22 cellular contexts compared by ENCODE assay signal in the genomic region with DNA sequence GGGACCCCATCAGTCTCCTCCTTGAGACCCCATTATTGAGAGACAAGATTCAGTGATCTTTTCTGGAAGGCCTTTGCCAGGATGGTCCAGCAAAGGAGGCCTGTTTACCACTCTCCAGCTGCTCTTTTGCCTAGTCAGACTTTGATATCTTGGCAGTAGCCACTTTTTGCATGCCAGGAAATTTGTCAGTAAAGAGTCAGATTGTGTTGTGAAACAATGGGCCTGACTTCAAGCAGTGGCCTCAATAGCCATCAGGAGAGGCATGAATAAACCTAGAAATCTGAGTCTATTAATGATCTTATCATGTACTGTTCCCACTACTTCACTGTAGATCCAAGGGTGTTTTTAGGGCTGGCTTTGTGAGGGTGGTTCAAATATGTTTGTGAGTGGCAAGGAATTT.
DNase-seq lines count a peak whose midpoint lies in the region; ATAC-seq, FAIRE-seq and TF ChIP-seq lines count a peak whose summit lies in the region.
"Had no signal": no experiment of that assay in that cellular context is flagged by ENCODE, and none has a peak within 500 bp of the region (broad histone marks: within the 10 kb centered on the region; RNA-seq: fewer than 3 reads in every experiment).

No MANE protein-coding gene starts in this region.

- no peaks in the 10 kb centered on the region for H3K9me1 ChIP-seq in IMR-90 (ENCODE audit: insufficient read depth, low read length)

- no peak overlapping the region for H3K9ac ChIP-seq in IMR-90 (ENCODE audit: low read depth, low read length)

- H3K27ac ChIP-seq in IMR-90 (ENCODE audit: insufficient read depth, low read length): no peak overlapping the region
- H3K27ac ChIP-seq: hepatocyte, testis had no signal

- H3K4me3 ChIP-seq in IMR-90 (ENCODE audit: insufficient read depth, low read depth, low read length): no peak overlapping the region
- no peak overlapping the region for H3K4me3 ChIP-seq in astrocyte of the cerebellum (ENCODE audit: low read depth, low read length)
- no peak overlapping the region for H3K4me3 ChIP-seq in skeletal muscle cell (ENCODE audit: low read depth, low read length)
- H3K4me3 ChIP-seq: hepatocyte, testis had no signal

- no peak for FAIRE-seq in RCC 7860 (lab: Jason Lieb, UNC)

- H2AK5ac ChIP-seq in IMR-90 (ENCODE audit: low read depth, low read length): no peak overlapping the region

- H4K91ac ChIP-seq in IMR-90 (ENCODE audit: insufficient read depth, low read depth, low read length): no peak overlapping the region

- H3K36me3 ChIP-seq in IMR-90 (ENCODE audit: control insufficient read depth, insufficient read depth, low read length): no peaks in the 10 kb centered on the region

- no peak for TF ChIP-seq POLR2A in IMR-90 (IDR thresholded peaks at IDR 0.05; ENCODE audit: low read depth, low read length)

- DNase-seq in IMR-90 (no peak), astrocyte of the cerebellum (ENCODE audit: low read depth) (peak; percentile 1), left ventricle myocardium superior (no peak), skeletal muscle cell (ENCODE audit: low read depth) (peak; percentile 2), NCI-H748 treated with DMSO at 0.1 percent for 48 hours (lab: John Stamatoyannopoulos, UW) (no peak), T-helper 17 cell (no peak), RCC 7860 (ENCODE audit: low spot score) (no peak)
- DNase-seq: activated CD4-positive, alpha-beta T cell treated with anti-CD3 and anti-CD28 coated beads for 4 hours; activated CD8-positive, alpha-beta memory T cell treated with anti-CD3 and anti-CD28 coated beads, Interleukin-2, amount 10 ng/mL, durations not matched to agents 7 days and 5 days; CD8-positive, alpha-beta memory T cell; DND-41; effector memory CD4-positive, alpha-beta T cell; HFFc6; KBM-7; kidney glomerular epithelial cell; NCI-H187 treated with DMSO at 0.1 percent for 48 hours; NK-92 treated with Interleukin-12 subunit alpha and Interleukin-12 subunit beta, amount 100 ng/mL, for 24 hours; stimulated activated CD4-positive, alpha-beta T cell treated with anti-CD3 and anti-CD28 coated beads, Interleukin-15, amount 100 ng/mL, for 24 hours; testis had no signal

- H2BK20ac ChIP-seq in IMR-90 (ENCODE audit: low read depth, low read length): no peak overlapping the region

- no peak overlapping the region for H4K5ac ChIP-seq in IMR-90 (ENCODE audit: low read depth, low read length)

- H3K36me3 Mint-ChIP-seq in T-helper 17 cell (ENCODE audit: low read depth): no peaks in the 10 kb centered on the region
- H3K36me3 Mint-ChIP-seq: activated CD8-positive, alpha-beta memory T cell treated with anti-CD3 and anti-CD28 coated beads, Interleukin-2, amount 10 ng/mL, durations not matched to agents 7 days and 5 days; CD8-positive, alpha-beta memory T cell; stimulated activated effector memory CD8-positive, alpha-beta T cell treated with anti-CD3 and anti-CD28 coated beads, Interleukin-12 subunit alpha, Interleukin-12 subunit beta, amount 100 ng/mL, for 72 hours had no signal

- H3K79me1 ChIP-seq in IMR-90 (ENCODE audit: low read depth in 1 of 2, low read length in 2 of 2): no peaks in the 10 kb centered on the region

- POLR2A ChIA-PET in IMR-90 (lab: Charles Lee; ENCODE audit: unreplicated experiment): no interaction called here

- no peaks in the 10 kb centered on the region for H4K20me1 ChIP-seq in IMR-90 (ENCODE audit: insufficient read depth, low read length)

- ATAC-seq in IMR-90 (ENCODE audit: low read depth): no peak
- peak; percentile 78 for ATAC-seq in left ventricle myocardium superior
- no peak for ATAC-seq in T-helper 17 cell
- ATAC-seq: activated CD8-positive, alpha-beta memory T cell treated with anti-CD3 and anti-CD28 coated beads, Interleukin-2, amount 10 ng/mL, durations not matched to agents 7 days and 5 days; stimulated activated effector memory CD8-positive, alpha-beta T cell treated with anti-CD3 and anti-CD28 coated beads, Interleukin-12 subunit alpha, Interleukin-12 subunit beta, amount 100 ng/mL, for 72 hours had no signal

- TF ChIP-seq RAD21 in IMR-90 (IDR thresholded peaks at IDR 0.05; ENCODE audit: low read length): no peak

- H3K4ac ChIP-seq in IMR-90 (ENCODE audit: low read depth, low read length): no peak overlapping the region

- H2BK120ac ChIP-seq in IMR-90 (ENCODE audit: low read depth, low read length): no peak overlapping the region

- in situ Hi-C loops in IMR-90 (cut with MboI; ENCODE audit: low sequenced_read_pairs): no loop called here
- in situ Hi-C loops in astrocyte of the cerebellum (cut with HindIII; ENCODE audit: low sequenced_read_pairs): no loop called here

- no peaks in the 10 kb centered on the region for H3K27me3 Mint-ChIP-seq in T-helper 17 cell
- H3K27me3 Mint-ChIP-seq: activated CD8-positive, alpha-beta memory T cell treated with anti-CD3 and anti-CD28 coated beads, Interleukin-2, amount 10 ng/mL, durations not matched to agents 7 days and 5 days; CD8-positive, alpha-beta memory T cell had no signal

- H3K4me3 Mint-ChIP-seq in T-helper 17 cell: no peak overlapping the region
- H3K4me3 Mint-ChIP-seq: activated CD8-positive, alpha-beta memory T cell treated with anti-CD3 and anti-CD28 coated beads, Interleukin-2, amount 10 ng/mL, durations not matched to agents 7 days and 5 days; CD8-positive, alpha-beta memory T cell; HFFc6; stimulated activated effector memory CD8-positive, alpha-beta T cell treated with anti-CD3 and anti-CD28 coated beads, Interleukin-12 subunit alpha, Interleukin-12 subunit beta, amount 100 ng/mL, for 72 hours had no signal

- intact Hi-C loops in IMR-90 (cut with micrococcal nuclease) (no loop called here), left ventricle myocardium superior (cut with micrococcal nuclease) (no loop called here)

- H2AFZ ChIP-seq in IMR-90 (replicated peaks; ENCODE audit: low read length, poor library complexity): no peak overlapping the region
- H2AFZ ChIP-seq: hepatocyte had no signal

- H3K27me3 ChIP-seq in IMR-90 (ENCODE audit: control insufficient read depth, insufficient read depth, low read length): no peaks in the 10 kb centered on the region
- H3K27me3 ChIP-seq: hepatocyte, testis had no signal

- no peak overlapping the region for H3K23ac ChIP-seq in IMR-90 (ENCODE audit: low read depth, low read length)

- H4K8ac ChIP-seq in IMR-90 (ENCODE audit: low read depth in 2 of 2, low read length in 2 of 2): no peak overlapping the region

- H2AK9ac ChIP-seq in IMR-90 (replicated peaks; ENCODE audit: low read depth, low read length, poor library complexity): peak overlapping the region; percentile 48

- H3K4me1 Mint-ChIP-seq in T-helper 17 cell: no peaks in the 10 kb centered on the region
- H3K4me1 Mint-ChIP-seq: activated CD8-positive, alpha-beta memory T cell treated with anti-CD3 and anti-CD28 coated beads, Interleukin-2, amount 10 ng/mL, durations not matched to agents 7 days and 5 days; CD8-positive, alpha-beta memory T cell; stimulated activated effector memory CD8-positive, alpha-beta T cell treated with anti-CD3 and anti-CD28 coated beads, Interleukin-12 subunit alpha, Interleukin-12 subunit beta, amount 100 ng/mL, for 72 hours had no signal

- H2BK5ac ChIP-seq in IMR-90 (ENCODE audit: low read depth, low read length, poor library complexity, severe bottlenecking): no peak overlapping the region

- TF ChIP-seq CTCF in IMR-90 (conservative IDR thresholded peaks at IDR 0.05; ENCODE audit: low read depth, low read length) (no peak), astrocyte of the cerebellum (IDR thresholded peaks at IDR 0.05; ENCODE audit: low read depth, low read length, missing control alignments) (no peak)

- CTCF ChIA-PET in IMR-90 (lab: Yijun Ruan, JAX): no interaction called here

- no peak overlapping the region for H3K14ac ChIP-seq in IMR-90 (replicated peaks; ENCODE audit: low read depth, low read length)

- H3K56ac ChIP-seq in IMR-90 (ENCODE audit: extremely low read depth, insufficient read depth, low read length): no peak overlapping the region

- 0 out of 2 replicates have a peak, but pooled peaks cover 3% of the 10 kb centered on the region for H3K9me3 ChIP-seq in IMR-90 (ENCODE audit: control insufficient read depth, insufficient read depth, low read length)
- peaks cover 3% of the 10 kb centered on the region for H3K9me3 ChIP-seq in T-helper 17 cell (ENCODE audit: control insufficient read depth, low read length, poor library complexity, severe bottlenecking)
- H3K9me3 ChIP-seq: testis had no signal

- H2BK15ac ChIP-seq in IMR-90 (ENCODE audit: low read depth, low read length): no peak overlapping the region

- H3K4me1 ChIP-seq in IMR-90 (ENCODE audit: control insufficient read depth, insufficient read depth, low read length): no peaks in the 10 kb centered on the region
- H3K4me1 ChIP-seq: testis had no signal

- no peak overlapping the region for H3K18ac ChIP-seq in IMR-90 (ENCODE audit: low read depth, low read length)

- no TSS peak for BruUV-seq in IMR-90 (replicated peaks; lab: Mats Ljungman, UMichigan)

- H3K4me2 ChIP-seq in IMR-90 (ENCODE audit: low read depth, low read length): no peak overlapping the region
- H3K4me2 ChIP-seq: hepatocyte had no signal

- no peak overlapping the region for H3K27ac Mint-ChIP-seq in T-helper 17 cell
- H3K27ac Mint-ChIP-seq: activated CD8-positive, alpha-beta memory T cell treated with anti-CD3 and anti-CD28 coated beads, Interleukin-2, amount 10 ng/mL, durations not matched to agents 7 days and 5 days; activated T-helper 2 cell treated with anti-CD3 and anti-CD28 coated beads, Interferon-gamma antibody, Interleukin-2, Interleukin-4, amounts not matched to agents 10 μg/mL and 5 μg/mL and 100 μg/mL, durations not matched to agents 14 hours and 24 hours and 36 hours; HFFc6; stimulated activated effector memory CD8-positive, alpha-beta T cell treated with anti-CD3 and anti-CD28 coated beads, Interleukin-12 subunit alpha, Interleukin-12 subunit beta, amount 100 ng/mL, for 72 hours had no signal

- dilution Hi-C loops in IMR-90 (cut with HindIII; ENCODE audit: low sequenced_read_pairs, unreplicated experiment): no loop called here

TF ChIP-seq in IMR-90, 13 proteins besides CTCF, POLR2A, EP300 and RAD21 (continues in another document):
- TF ChIP-seq RFX5 (IDR thresholded peaks at IDR 0.05; ENCODE audit: low read depth, low read length): no peak
- no peak for TF ChIP-seq BHLHE40 (IDR thresholded peaks at IDR 0.05; ENCODE audit: low read depth, low read length)
- TF ChIP-seq, protein P1, sequence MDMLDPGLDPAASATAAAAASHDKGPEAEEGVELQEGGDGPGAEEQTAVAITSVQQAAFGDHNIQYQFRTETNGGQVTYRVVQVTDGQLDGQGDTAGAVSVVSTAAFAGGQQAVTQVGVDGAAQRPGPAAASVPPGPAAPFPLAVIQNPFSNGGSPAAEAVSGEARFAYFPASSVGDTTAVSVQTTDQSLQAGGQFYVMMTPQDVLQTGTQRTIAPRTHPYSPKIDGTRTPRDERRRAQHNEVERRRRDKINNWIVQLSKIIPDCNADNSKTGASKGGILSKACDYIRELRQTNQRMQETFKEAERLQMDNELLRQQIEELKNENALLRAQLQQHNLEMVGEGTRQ (IDR thresholded peaks at IDR 0.05; ENCODE audit: low read depth, low read length): no peak
- no peak for TF ChIP-seq CEBPB (IDR thresholded peaks at IDR 0.05; ENCODE audit: low read depth, low read length)
- TF ChIP-seq MAFK (IDR thresholded peaks at IDR 0.05; ENCODE audit: low read depth, low read length): no peak
- TF ChIP-seq CHD1 (IDR thresholded peaks at IDR 0.05; ENCODE audit: low read depth, low read length): no peak
- TF ChIP-seq RCOR1 (IDR thresholded peaks at IDR 0.05; ENCODE audit: insufficient replicate concordance, low read length): no peak

Comparison
In these comparisons a context has a peak if more than half of its experiments do, and no peak if none do; other contexts are left out.
1. DNase-seq: peak in astrocyte of the cerebellum (single experiment) and skeletal muscle cell (single experiment); none in IMR-90 (single experiment), left ventricle myocardium superior (single experiment), NCI-H748 treated with DMSO at 0.1 percent for 48 hours (single experiment), T-helper 17 cell (0 of 3) and RCC 7860 (single experiment).